ENCODE assay signal across 17 cellular contexts in the genomic region with DNA sequence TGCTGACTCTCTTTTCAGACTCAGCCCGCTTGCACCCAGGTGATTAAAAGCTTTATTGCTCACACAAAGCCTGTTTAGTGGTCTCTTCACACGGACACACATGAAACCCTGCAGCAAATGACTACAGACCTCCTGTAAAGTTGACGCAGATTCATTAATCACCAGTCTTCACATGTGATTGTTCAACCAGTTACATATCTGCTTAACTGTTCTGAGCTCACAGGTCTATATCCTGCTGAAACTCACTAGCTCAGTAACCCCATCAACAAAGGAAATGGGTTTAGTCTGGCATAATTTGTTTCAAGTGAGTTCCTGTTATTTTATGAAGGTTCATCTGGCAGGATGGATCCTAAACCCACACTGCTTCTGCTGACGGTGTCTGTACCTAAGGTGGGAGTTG.
A peak's percentile ranks its signal among the peaks of the same experiment; 100 is the strongest.
DNase-seq lines count a peak whose midpoint lies in the region; ATAC-seq, FAIRE-seq and TF ChIP-seq lines count a peak whose summit lies in the region.
"Had no signal": no experiment of that assay in that cellular context is flagged by ENCODE, and none has a peak within 500 bp of the region (broad histone marks: within the 10 kb centered on the region; RNA-seq: fewer than 3 reads in every experiment).

No MANE protein-coding gene starts in this region.

- TF ChIP-seq RAD21 in H1 (IDR thresholded peaks at IDR 0.05 in 1 of 2, conservative IDR thresholded peaks at IDR 0.05 in 1 of 2; ENCODE audit: low read depth in 2 of 2, low read length in 2 of 2) = no peak

- no peak overlapping the region for H4K5ac ChIP-seq in H9 (ENCODE audit: insufficient read length, low read depth, low read length)
- no peak overlapping the region for H4K5ac ChIP-seq in H1 (ENCODE audit: insufficient read length, low read depth, low read length)

- peak overlapping the region; percentile 73 to 97 (median 92); a peak in 6 of 7 replicates for H3K27ac Mint-ChIP-seq in H9
- peak overlapping the region; percentile 59 for H3K27ac Mint-ChIP-seq in neural crest cell (ENCODE audit: unreplicated experiment)
- H3K27ac Mint-ChIP-seq: CD8-positive, alpha-beta memory T cell had no signal

- no peaks in the 10 kb centered on the region for H4K20me1 ChIP-seq in H9 (ENCODE audit: control insufficient read depth, insufficient read depth, insufficient read length)
- no peaks in the 10 kb centered on the region for H4K20me1 ChIP-seq in H1 (replicated peaks in 1 of 2; ENCODE audit: control insufficient read depth in 1 of 2, insufficient read depth in 2 of 2, low read length in 2 of 2)

- TF ChIP-seq CTCF in H9 (conservative IDR thresholded peaks at IDR 0.05) (no peak), H1 (IDR thresholded peaks at IDR 0.05; ENCODE audit: control extremely low read depth in 1 of 3, insufficient read depth in 1 of 3, low read depth in 1 of 3, low read length in 3 of 3) (no peak), neural crest cell (conservative IDR thresholded peaks at IDR 0.05) (no peak)

- H3K4me1 Mint-ChIP-seq in H9 = peaks cover 62 to 73% of the 10 kb centered on the region in 2 experiments
- H3K4me1 Mint-ChIP-seq in neural crest cell = peaks cover 9% of the 10 kb centered on the region
- H3K4me1 Mint-ChIP-seq: CD8-positive, alpha-beta memory T cell had no signal

- H4K91ac ChIP-seq in H9 (ENCODE audit: insufficient read length, low read depth, low read length) = no peak overlapping the region
- H4K91ac ChIP-seq in H1 (replicated peaks; ENCODE audit: insufficient read length, low read length) = peak overlapping the region; percentile 26

- H3K27ac ChIP-seq in H9 (ENCODE audit: insufficient read length, low read depth, low read length) = peak overlapping the region; percentile 55
- no peak overlapping the region for H3K27ac ChIP-seq in H1 (ENCODE audit: low read depth, low read length)

- H2BK5ac ChIP-seq in H9 (ENCODE audit: insufficient read length, low read length) (no peak overlapping the region), H1 (ENCODE audit: low read depth, low read length) (peak overlapping the region; percentile 55; the same call in 1 of the 2 replicates)

- CTCF ChIA-PET in H1 (lab: Charles Lee; ENCODE audit: partially characterized antibody) = interaction anchor here (1.0 to 3.5 kb wide), 3 partner anchors 10 to 341 kb away, joined by 3 to 15 read pairs (median 3); no protein-coding TSS in a partner anchor

- H3K14ac ChIP-seq in H9 (ENCODE audit: insufficient read depth, low read length) = no peak overlapping the region
- H3K14ac ChIP-seq in H1 (ENCODE audit: insufficient read length) = no peak overlapping the region

- no peaks in the 10 kb centered on the region for H3K36me3 ChIP-seq in H1 (ENCODE audit: control insufficient read depth in 2 of 4, insufficient read depth in 4 of 4, low read length in 3 of 4)

- no CpG with 5 or more reads among the region's 4 CpGs for WGBS in H9 (ENCODE audit: extremely low coverage, insufficient read length, low lambda C conversion rate)
- WGBS in H1 (ENCODE audit: extremely low coverage in 1 of 2, insufficient coverage in 1 of 2, insufficient read length in 1 of 2, insufficient replicate concordance in 2 of 2, low coverage in 1 of 2, low lambda C conversion rate in 2 of 2, missing lambda C conversion rate in 1 of 2), 2 experiments = 48% methylated on average over 4 of the region's 4 CpGs; no CpG with 5 or more reads in 1 of the 2 experiments

- no peak overlapping the region for H3T11ph ChIP-seq in H9 (ENCODE audit: low read length)

- no peaks in the 10 kb centered on the region for H3K79me1 ChIP-seq in H9 (ENCODE audit: insufficient read depth, low read depth, low read length, poor library complexity, severe bottlenecking)
- H3K79me1 ChIP-seq in H1 (ENCODE audit: low read depth, low read length) = no peaks in the 10 kb centered on the region

- no peak for ATAC-seq in GM18511 (IDR thresholded peaks at IDR 0.05; ENCODE audit: unreplicated experiment)

- H2BK15ac ChIP-seq in H9 (ENCODE audit: low read depth, low read length) (no peak overlapping the region), H1 (ENCODE audit: low read length) (no peak overlapping the region)

- H3K4me1 ChIP-seq in H9 (ENCODE audit: insufficient read depth, low read length) (peaks cover 24% of the 10 kb centered on the region; the same call in 1 of the 2 replicates), H1 (replicated peaks in 1 of 4; ENCODE audit: control insufficient read depth in 3 of 4, insufficient read depth in 4 of 4, low read length in 3 of 4) (peaks cover 12 to 41% (median 30%) of the 10 kb centered on the region in 4 experiments)

- no peak overlapping the region for H2BK20ac ChIP-seq in H9 (ENCODE audit: low read depth, low read length, poor library complexity, severe bottlenecking)
- H2BK20ac ChIP-seq in H1 (ENCODE audit: low read length) = peak overlapping the region; percentile 15; the same call in 1 of the 2 replicates

- H3K9me3 ChIP-seq in H9 (ENCODE audit: control insufficient read depth, low read depth, low read length) (no peaks in the 10 kb centered on the region), H1 (ENCODE audit: insufficient read depth in 2 of 2, low read depth in 1 of 2, low read length in 1 of 2) (no peaks in the 10 kb centered on the region)
- H3K9me3 ChIP-seq: SK-N-SH had no signal

- H3K27me3 Mint-ChIP-seq in H9 (ENCODE audit: low read depth) (peaks cover 19% of the 10 kb centered on the region), neural crest cell (ENCODE audit: low read depth) (no peaks in the 10 kb centered on the region)

- no peak for TF ChIP-seq EP300 in H1 (IDR thresholded peaks at IDR 0.05; ENCODE audit: borderline replicate concordance in 1 of 2, low read depth in 2 of 2, low read length in 2 of 2)

- H3K9ac ChIP-seq in H9 (ENCODE audit: extremely low read depth, insufficient read length, low read length) = no peak overlapping the region
- no peak overlapping the region for H3K9ac ChIP-seq in H1 (replicated peaks in 1 of 4; ENCODE audit: extremely low read depth in 1 of 4, low read depth in 3 of 4, low read length in 3 of 4)
- H3K9ac ChIP-seq: SK-N-SH had no signal

- H2AFZ ChIP-seq in H9 (ENCODE audit: low read length) (no peak overlapping the region), H1 (ENCODE audit: low read length) (no peak overlapping the region)

- POLR2A ChIA-PET in H1 (lab: Charles Lee; ENCODE audit: partially characterized antibody) = interaction anchor here (0.9 to 2.2 kb wide), 5 partner anchors 12 to 500 kb away, joined by 3 to 5 read pairs (median 4); no protein-coding TSS in a partner anchor

- DNase-seq in H9 (no peak), LoVo (ENCODE audit: low spot score) (peak; percentile 57), H1 (ENCODE audit: low read depth in 1 of 2, low spot score in 2 of 2) (no peak), neural crest cell (ENCODE audit: low read depth, low spot score) (no peak), NCI-H345 treated with DMSO at 0.1 percent for 48 hours (lab: John Stamatoyannopoulos, UW; ENCODE audit: unreplicated experiment) (no peak)
- no peak for DNase-seq in stimulated activated naive CD4-positive, alpha-beta T cell treated with Interleukin-2 at 50 U/mL for 16 hours (lab: John Stamatoyannopoulos, UW)
- DNase-seq: CD8-positive, alpha-beta memory T cell; DMS 273 treated with DMSO at 0.1 percent for 48 hours; IMR-90; NCI-H1092 treated with DMSO at 0.1 percent for 48 hours; NCI-H1694 treated with DMSO at 0.1 percent for 48 hours; NCI-H345; NCI-H748 treated with DMSO at 0.1 percent for 48 hours; Right ventricle myocardium superior; SK-N-SH had no signal

- H2BK120ac ChIP-seq in H9 (ENCODE audit: low read depth, low read length, poor library complexity, severe bottlenecking) (peak overlapping the region; percentile 42), H1 (replicated peaks; ENCODE audit: low read depth, low read length) (peak overlapping the region; percentile 59)

- H4K8ac ChIP-seq in H9 (replicated peaks; ENCODE audit: insufficient read length, low read depth, low read length) (no peak overlapping the region), H1 (ENCODE audit: extremely low read depth, insufficient read depth, low read length) (no peak overlapping the region)

- no peak overlapping the region for H3K4me3 ChIP-seq in H1 (ENCODE audit: extremely low read depth in 1 of 4, insufficient read depth in 2 of 4, low read depth in 3 of 4, low read length in 4 of 4)

- H2BK12ac ChIP-seq in H9 (ENCODE audit: insufficient read length, low read depth, low read length) = no peak overlapping the region
- no peak overlapping the region for H2BK12ac ChIP-seq in H1 (ENCODE audit: low read depth, low read length)

- H3K4me3 Mint-ChIP-seq in H9 = peak overlapping the region; percentile 4 to 19; a peak in 1 of 5 replicates
- H3K4me3 Mint-ChIP-seq in neural crest cell = no peak overlapping the region
- H3K4me3 Mint-ChIP-seq: CD8-positive, alpha-beta memory T cell had no signal

- H3K79me2 ChIP-seq in H9 (ENCODE audit: insufficient read depth, low read length) = no peaks in the 10 kb centered on the region
- H3K79me2 ChIP-seq in H1 (ENCODE audit: control insufficient read depth in 1 of 2, insufficient read depth in 2 of 2, low read length in 2 of 2) = no peaks in the 10 kb centered on the region

- H3K9me3 Mint-ChIP-seq in H9 (peaks cover 4 to 8% of the 10 kb centered on the region in 2 experiments; a peak in 4 of 5 replicates), neural crest cell (peaks cover 8% of the 10 kb centered on the region)
- H3K9me3 Mint-ChIP-seq: CD8-positive, alpha-beta memory T cell had no signal

- H3K23me2 ChIP-seq in H9 (ENCODE audit: insufficient read length, low read depth, low read length, poor library complexity, severe bottlenecking) (no peaks in the 10 kb centered on the region), H1 (ENCODE audit: low read depth, low read length) (no peaks in the 10 kb centered on the region; the same call in 1 of the 2 replicates)

- H2AK5ac ChIP-seq in H9 (ENCODE audit: insufficient read length, low read length) = no peak overlapping the region
- H2AK5ac ChIP-seq in H1 (ENCODE audit: low read depth, low read length) = no peak overlapping the region

- H3K4ac ChIP-seq in H9 (ENCODE audit: low read depth, low read length) = no peak overlapping the region
- no peak overlapping the region for H3K4ac ChIP-seq in H1 (replicated peaks; ENCODE audit: insufficient read length, low read depth, low read length)

- H3K36me3 Mint-ChIP-seq in H9 (ENCODE audit: insufficient read depth in 1 of 3, low read depth in 3 of 3) (peaks cover 0 to 12% (median 0%) of the 10 kb centered on the region in 3 experiments; a peak in 4 of 7 replicates), neural crest cell (ENCODE audit: low read depth) (no peaks in the 10 kb centered on the region)

- H3K23ac ChIP-seq in H9 (ENCODE audit: insufficient read length, low read depth, low read length) = no peak overlapping the region
- H3K23ac ChIP-seq in H1 (ENCODE audit: insufficient read length) = no peak overlapping the region

- H3K56ac ChIP-seq in H9 (ENCODE audit: insufficient read length, low read depth, low read length) (no peak overlapping the region), H1 (replicated peaks; ENCODE audit: insufficient read length, low read depth, low read length) (no peak overlapping the region)

- H3K27me3 ChIP-seq in H9 (ENCODE audit: insufficient read depth, low read length) = no peaks in the 10 kb centered on the region
- H3K27me3 ChIP-seq in H1 (replicated peaks in 1 of 4; ENCODE audit: control insufficient read depth in 3 of 4, extremely low read depth in 1 of 4, insufficient read depth in 3 of 4, low read length in 3 of 4) = peaks cover 0 to 2% (median 0%) of the 10 kb centered on the region in 4 experiments; a peak in 1 of 7 replicates

- no peak for TF ChIP-seq POLR2A in H1 (IDR thresholded peaks at IDR 0.05; ENCODE audit: control extremely low read depth in 1 of 2, low read depth in 2 of 2, low read length in 2 of 2)

- no peak for FAIRE-seq in H1 (lab: Jason Lieb, UNC)
- FAIRE-seq: H54 had no signal

- H3K4me2 ChIP-seq in H9 (ENCODE audit: insufficient read depth, insufficient read length, low read length) (no peak overlapping the region), H1 (ENCODE audit: insufficient read depth in 1 of 2, low read depth in 2 of 2, low read length in 2 of 2) (peak overlapping the region; percentile 31 to 53; a peak in 2 of 4 replicates)
- H3K4me2 ChIP-seq: SK-N-SH had no signal

- no peak overlapping the region for H3K18ac ChIP-seq in H9 (ENCODE audit: insufficient read length, low read depth, low read length)
- peak overlapping the region; percentile 42; the same call in 1 of the 2 replicates for H3K18ac ChIP-seq in H1 (ENCODE audit: extremely low read depth, low read length)
